30 cellular contexts compared by ENCODE assay signal in genomic region chr11:108970221-108970991, GRCh38.
DNase-seq lines count a peak whose midpoint lies in the region; ATAC-seq, FAIRE-seq and TF ChIP-seq lines count a peak whose summit lies in the region.
"Had no signal": no experiment of that assay in that cellular context is flagged by ENCODE, and none has a peak within 500 bp of the region (broad histone marks: within the 10 kb centered on the region; RNA-seq: fewer than 3 reads in every experiment).

No MANE protein-coding gene starts in this region.

- no peak overlapping the region for H3K27ac ChIP-seq in mesendoderm (ENCODE audit: low read depth, low read length)
- H3K27ac ChIP-seq: C4-2B, heart right ventricle, SJSA1, upper lobe of right lung had no signal

- no peak overlapping the region for H4K8ac ChIP-seq in mesendoderm (ENCODE audit: low read depth, low read length)

- H3K9ac ChIP-seq in mesendoderm (ENCODE audit: low read length), result no peak overlapping the region

- no peak overlapping the region for H4K5ac ChIP-seq in mesendoderm (ENCODE audit: low read length)

- no peaks in the 10 kb centered on the region for H3K79me1 ChIP-seq in mesendoderm (ENCODE audit: low read length)

- no peak overlapping the region for H2BK120ac ChIP-seq in mesendoderm (ENCODE audit: low read depth, low read length)

- H3K56ac ChIP-seq in mesendoderm (ENCODE audit: low read length), result no peak overlapping the region

- H2BK5ac ChIP-seq in mesendoderm (ENCODE audit: low read length), result no peak overlapping the region

- H3K36me3 ChIP-seq in mesendoderm (ENCODE audit: control insufficient read depth, insufficient read depth, low read length), result no peaks in the 10 kb centered on the region
- H3K36me3 ChIP-seq: heart right ventricle, SJSA1, upper lobe of right lung had no signal

- no peak overlapping the region for H3K23ac ChIP-seq in mesendoderm (ENCODE audit: low read length)

- no peak overlapping the region for H2AK5ac ChIP-seq in mesendoderm (ENCODE audit: low read length)

- no peak for FAIRE-seq in RCC 7860 (lab: Jason Lieb, UNC)
- FAIRE-seq: endometrium, GM19239 had no signal

- H3K4ac ChIP-seq in mesendoderm (ENCODE audit: low read depth, low read length), result no peak overlapping the region

- ATAC-seq in GM18907 (IDR thresholded peaks at IDR 0.05; ENCODE audit: unreplicated experiment) (no peak), GM19467 (IDR thresholded peaks at IDR 0.05; ENCODE audit: unreplicated experiment) (no peak)
- ATAC-seq: activated naive CD4-positive, alpha-beta T cell treated with anti-CD3 and anti-CD28 coated beads, Interleukin-2, amount 50 U/mL, for 72 hours; heart right ventricle; sciatic nerve; stimulated activated memory B cell treated with anti-CD40 and anti-IgM and Interleukin-4, amounts not matched to agents 10 μg/mL and 1 μg/mL and 100 μg/mL, for 72 hours; upper lobe of right lung had no signal

- H3K4me3 ChIP-seq in epithelial cell of proximal tubule (ENCODE audit: low read depth, low read length) (no peak overlapping the region), mesendoderm (ENCODE audit: low read length) (no peak overlapping the region)
- H3K4me3 ChIP-seq: heart right ventricle, SJSA1, upper lobe of right lung had no signal

- in situ Hi-C loops in KBM-7 (cut with MboI; ENCODE audit: low pct_unique_long_range_greater_than_20kb, low sequenced_read_pairs), result no loop called here

- peaks cover 2% of the 10 kb centered on the region for H3K4me1 ChIP-seq in mesendoderm (ENCODE audit: control insufficient read depth, low read depth, low read length)
- H3K4me1 ChIP-seq: Caco-2, upper lobe of right lung had no signal

- no peaks in the 10 kb centered on the region for H3K79me2 ChIP-seq in mesendoderm (ENCODE audit: control insufficient read depth, insufficient read depth, low read length)

- DNase-seq in HCEC 1CT, result peak; percentile 13
- DNase-seq in RCC 7860 (ENCODE audit: low spot score), result peak; percentile 11
- DNase-seq in epithelial cell of proximal tubule (ENCODE audit: low read depth), result no peak
- peak; percentile 23 for DNase-seq in mesendoderm
- DNase-seq in NCI-H2196 (lab: John Stamatoyannopoulos, UW; ENCODE audit: unreplicated experiment), result no peak
- no peak for DNase-seq in KBM-7
- DNase-seq: activated CD4-positive, alpha-beta memory T cell treated with anti-CD3 and anti-CD28 coated beads, Interleukin-2, amount 10 ng/mL, durations not matched to agents 7 days and 5 days; activated CD4-positive, CD25-positive, alpha-beta regulatory T cell treated with anti-CD3 and anti-CD28 coated beads, Interleukin-2, amount 50 U/mL, for 72 hours; activated CD8-positive, alpha-beta memory T cell treated with anti-CD3 and anti-CD28 coated beads, Interleukin-2, amount 50 U/mL, for 48 hours; anterior cingulate cortex; Caco-2; DMS79 treated with DMSO at 0.1 percent for 48 hours; GF-D8; heart right ventricle; mammary epithelial cell; NCI-H1417; NCI-H2081; NCI-H345; posterior cingulate gyrus; stimulated activated CD4-positive, alpha-beta T cell treated with anti-CD3 and anti-CD28 coated beads, Interleukin-4, amount 100 ng/mL, for 24 hours; upper lobe of right lung had no signal

- no peaks in the 10 kb centered on the region for H3K27me3 ChIP-seq in mesendoderm (ENCODE audit: insufficient read depth, low read length, poor library complexity)
- H3K27me3 ChIP-seq: heart right ventricle, SJSA1, upper lobe of right lung had no signal

- no CpG with 5 or more reads among the region's 6 CpGs for WGBS in mesendoderm (ENCODE audit: extremely low coverage, insufficient coverage, low lambda C conversion rate)

- H3K4me2 ChIP-seq in mesendoderm (ENCODE audit: low read length), result no peak overlapping the region

- H2BK15ac ChIP-seq in mesendoderm (replicated peaks; ENCODE audit: low read depth), result no peak overlapping the region

- TF ChIP-seq CTCF in epithelial cell of proximal tubule (conservative IDR thresholded peaks at IDR 0.05; ENCODE audit: low read depth, low read length), result peak; percentile 41

- no peak overlapping the region for H3K18ac ChIP-seq in mesendoderm (ENCODE audit: low read length)

Comparison
In these comparisons a context has a peak if more than half of its experiments do, and no peak if none do; other contexts are left out.
1. DNase-seq: peak in HCEC 1CT (single experiment), RCC 7860 (single experiment) and mesendoderm (single experiment); none in epithelial cell of proximal tubule (single experiment), NCI-H2196 (single experiment) and KBM-7 (single experiment).